In genomic region chr1:236341298-236341697, GRCh38 we compare ENCODE assay signal across 17 cellular contexts. TPM values are rescaled to one million over a fixed set of nuclear protein-coding genes. Genes with fewer than 3 reads are reported as not detected.
DNase-seq lines count a peak whose midpoint lies in the region; ATAC-seq, FAIRE-seq and TF ChIP-seq lines count a peak whose summit lies in the region.
"Had no signal": no experiment of that assay in that cellular context is flagged by ENCODE, and none has a peak within 500 bp of the region (broad histone marks: within the 10 kb centered on the region; RNA-seq: fewer than 3 reads in every experiment).

No MANE protein-coding gene starts in this region.

- H3K4me1 ChIP-seq in Panc1 (ENCODE audit: control insufficient read depth, insufficient read depth, low read length): peaks cover 18% of the 10 kb centered on the region
- peaks cover 0 to 6% of the 10 kb centered on the region in 2 experiments; a peak in 3 of 5 replicates for H3K4me1 ChIP-seq in K562 (replicated peaks in 1 of 2; ENCODE audit: control insufficient read depth in 2 of 2, insufficient read depth in 2 of 2, low read length in 2 of 2)

- no peak for FAIRE-seq in K562 (lab: Jason Lieb, UNC)
- FAIRE-seq: A204.1, H54 had no signal

- no peaks in the 10 kb centered on the region for H3K79me2 ChIP-seq in K562 (ENCODE audit: control insufficient read depth, insufficient read depth, low read length)

- DNase-seq in Panc1 (ENCODE audit: low read depth, low spot score) (no peak), K562 (ENCODE audit: extremely low read depth in 1 of 4, low spot score in 3 of 4) (no peak), epithelial cell of esophagus (ENCODE audit: low read depth) (peak; percentile 5), Right ventricle myocardium inferior (ENCODE audit: missing footprints) (no peak), COR-L47 (lab: John Stamatoyannopoulos, UW) (no peak)
- DNase-seq: ACHN; CD4-positive, alpha-beta T cell; DMS153; DMS79; GF-D8; HCEC 1CT had no signal

- no peak overlapping the region for H3K4me3 ChIP-seq in Panc1 (ENCODE audit: low read depth in 2 of 2, low read length in 2 of 2)
- no peak overlapping the region for H3K4me3 ChIP-seq in K562
- H3K4me3 ChIP-seq in epithelial cell of esophagus (ENCODE audit: low read length): no peak overlapping the region
- H3K4me3 ChIP-seq: GM23338 had no signal

- CTCF ChIA-PET in Panc1 (lab: Charles Lee): no interaction called here
- CTCF ChIA-PET in K562 (lab: Yijun Ruan, JAX; ENCODE audit: low intra/inter-chr PET ratio): interaction anchor here (0.6 kb wide), 1 partner anchor 92 kb away, joined by 3 read pairs; no protein-coding TSS in a partner anchor

- BruUV-seq in Panc1 (replicated peaks; lab: Mats Ljungman, UMichigan): no TSS peak
- BruUV-seq in K562 (replicated peaks; lab: Mats Ljungman, UMichigan): no TSS peak

- intact Hi-C loops in Panc1 (cut with micrococcal nuclease; ENCODE audit: unreplicated experiment) (no loop called here), K562 (cut with micrococcal nuclease) (no loop called here), Right ventricle myocardium inferior (cut with DNase I) (no loop called here)

- in situ Hi-C loops in Panc1 (cut with HindIII; ENCODE audit: low pct_unique_long_range_greater_than_20kb, low sequenced_read_pairs) (loop anchor here (10.0 kb wide), 1 partner anchor 144 kb away; no protein-coding TSS in a partner anchor), K562 (cut with MboI) (no loop called here)

- no peak for TF ChIP-seq RAD21 in K562 (CRISPR knock-in tag; conservative IDR thresholded peaks at IDR 0.05 in 1 of 2, IDR thresholded peaks at IDR 0.05 in 1 of 2)

- H2AFZ ChIP-seq in K562 (ENCODE audit: low read depth, low read length): no peak overlapping the region

- POLR2A ChIA-PET in Panc1 (lab: Charles Lee): no interaction called here
- POLR2A ChIA-PET in K562 (lab: Yijun Ruan, JAX): interaction anchor here (0.7 to 2.2 kb wide), 4 partner anchors 9 to 194 kb away, joined by 3 to 5 read pairs (median 3); partner anchors contain the start of gene ERO1B

- H3K9me3 ChIP-seq in Panc1 (ENCODE audit: control insufficient read depth, insufficient read depth, low read depth, low read length) (no peaks in the 10 kb centered on the region), K562 (replicated peaks; ENCODE audit: control insufficient read depth, insufficient read depth, low read depth, low read length) (no peaks in the 10 kb centered on the region)

- TF ChIP-seq CTCF in Panc1 (IDR thresholded peaks at IDR 0.05) (no peak), K562 (IDR thresholded peaks at IDR 0.05 in 2 of 3, conservative IDR thresholded peaks at IDR 0.05 in 1 of 3; ENCODE audit: insufficient read depth in 2 of 3, low read depth in 1 of 3, low read length in 3 of 3) (no peak), epithelial cell of esophagus (IDR thresholded peaks at IDR 0.05; ENCODE audit: insufficient read depth, low read depth, low read length, missing control alignments) (no peak)

- TF ChIP-seq EP300 in K562 (IDR thresholded peaks at IDR 0.05; ENCODE audit: low read length): no peak

- H4K20me1 ChIP-seq in K562 (replicated peaks; ENCODE audit: control insufficient read depth, insufficient read depth, low read length): no peaks in the 10 kb centered on the region

- no peak overlapping the region for H3K9ac ChIP-seq in K562 (ENCODE audit: insufficient read depth in 1 of 2, low read depth in 2 of 2, low read length in 2 of 2)

- no peaks in the 10 kb centered on the region for H3K9me1 ChIP-seq in K562 (ENCODE audit: control insufficient read depth, insufficient read depth, low read length)

- 77% methylated on average over 4 of the region's 4 CpGs for WGBS in K562 (ENCODE audit: insufficient coverage, low coverage, missing lambda C conversion rate)

- no peaks in the 10 kb centered on the region for H3K27me3 ChIP-seq in Panc1 (ENCODE audit: control insufficient read depth, insufficient read depth, low read length)
- no peaks in the 10 kb centered on the region for H3K27me3 ChIP-seq in K562 (ENCODE audit: control insufficient read depth in 2 of 2, insufficient read depth in 2 of 2, low read length in 2 of 2)

- ATAC-seq in Panc1: no peak
- ATAC-seq in K562: no peak
- ATAC-seq in Right ventricle myocardium inferior: no peak
- no peak for ATAC-seq in GM21723 (IDR thresholded peaks at IDR 0.05; ENCODE audit: unreplicated experiment)
- ATAC-seq: GM23338 had no signal

- H3K36me3 ChIP-seq in Panc1 (ENCODE audit: control insufficient read depth, insufficient read depth, low read length): no peaks in the 10 kb centered on the region
- no peaks in the 10 kb centered on the region for H3K36me3 ChIP-seq in K562 (ENCODE audit: control insufficient read depth, insufficient read depth, low read length)

- peak overlapping the region; percentile 67; the same call in 1 of the 2 replicates for H3K27ac ChIP-seq in Panc1 (ENCODE audit: low read length)
- H3K27ac ChIP-seq in K562 (ENCODE audit: extremely low read depth, low read depth, low read length): no peak overlapping the region

- no peak for TF ChIP-seq POLR2A in K562 (conservative IDR thresholded peaks at IDR 0.05)

- H3K4me2 ChIP-seq in K562 (ENCODE audit: insufficient read depth, low read length): no peak overlapping the region
- H3K4me2 ChIP-seq: GM23338 had no signal

TF ChIP-seq in K562, 482 proteins besides CTCF, POLR2A, EP300 and RAD21:
- no peak for TF ChIP-seq SP1 (CRISPR knock-in tag; IDR thresholded peaks at IDR 0.05)
- peak; percentile 56; the same call in 1 of the 2 replicates for TF ChIP-seq NFE2 (IDR thresholded peaks at IDR 0.05; ENCODE audit: low read depth)
- 0 out of 2 replicates have a peak, but pooled peaks have one; percentile 21 for TF ChIP-seq ZNF316 (IDR thresholded peaks at IDR 0.05)

RNA-seq across cellular contexts. Expression of gene EDARADD, which starts 52.8 kb away (rescaled TPM):
- total RNA-seq in Panc1 (2021; ENCODE audit: unreplicated experiment): 35.4 TPM
- polyA plus RNA-seq in Panc1 (2012; ENCODE audit: insufficient read length): 30.5 TPM
- total RNA-seq in K562 (2011; cell fraction: chromatin; rRNA removed; ENCODE audit: low replicate concordance): 1.1 and 4.5 TPM in 2 replicates
- total RNA-seq in K562 (2011; cell fraction: nucleolus; rRNA removed): 1.5 and 4.3 TPM in 2 replicates
- total RNA-seq in K562 (2011; cell fraction: nucleoplasm; rRNA removed): 3.6 and 4.0 TPM in 2 replicates
- 20.6 and 23.1 TPM in 2 replicates for total RNA-seq in K562 (2014; rRNA removed)
- 20.4 and 21.6 TPM in 2 replicates for total RNA-seq in K562 (2014; rRNA removed; fragmentation: Illumina TruSeq; extraction: Trizol)
- total RNA-seq in K562 (2015; rRNA removed; fragmentation: Illumina TruSeq; extraction: Trizol): 29.3 and 32.2 TPM in 2 replicates
- total RNA-seq in K562 (2021): 21.1 and 22.5 TPM in 2 replicates
- polyA plus RNA-seq in K562 (2011; rRNA removed): 0.46 and 0.49 TPM in 2 replicates
- 0.25 and 0.43 TPM in 2 replicates for polyA plus RNA-seq in K562 (2011; cell fraction: cytosol; rRNA removed)
- 0.14 and 0.31 TPM in 2 replicates for polyA plus RNA-seq in K562 (2011; cell fraction: nucleus; rRNA removed)
- polyA plus RNA-seq in K562 (2012): 20.5 and 30.0 TPM in 2 replicates
- 31.1 and 32.4 TPM in 2 replicates for polyA plus RNA-seq in K562 (2014; fragmentation: Illumina TruSeq; extraction: Trizol)
- 1 to 10 TPM; 5.2 to 8.5 TPM for polyA plus RNA-seq in K562 (2014; fragmentation: Nextera tagmentation; extraction: Ambion mirVana)
- polyA plus RNA-seq in K562 (2014; rRNA removed): 17.8 and 21.5 TPM in 2 replicates
- polyA minus RNA-seq in K562 (2011; rRNA and poly(A)+ RNA removed): 0.56 and 0.72 TPM in 2 replicates
- polyA minus RNA-seq in K562 (2011; cell fraction: cytosol; rRNA and poly(A)+ RNA removed): 0.64 TPM in 1 of 2 replicates, not detected in the other
- polyA minus RNA-seq in K562 (2011; cell fraction: nucleus; rRNA and poly(A)+ RNA removed): 0.40 and 1.3 TPM in 2 replicates
- total RNA-seq in Right ventricle myocardium inferior: 1.6 TPM
- total RNA-seq: HT-29 had no signal
- polyA plus RNA-seq: BJ had no signal

RNA-seq across cellular contexts. Expression of gene ERO1B, which starts 59.5 kb away (rescaled TPM):
- total RNA-seq in Panc1 (2021; ENCODE audit: unreplicated experiment): 19.9 TPM
- 9.7 TPM for polyA plus RNA-seq in Panc1 (2012; ENCODE audit: insufficient read length)
- 2.2 and 8.7 TPM in 2 replicates for total RNA-seq in K562 (2011; cell fraction: chromatin; rRNA removed; ENCODE audit: low replicate concordance)
- total RNA-seq in K562 (2011; cell fraction: nucleolus; rRNA removed): 1.2 and 2.6 TPM in 2 replicates
- total RNA-seq in K562 (2011; cell fraction: nucleoplasm; rRNA removed): 4.0 and 4.7 TPM in 2 replicates
- 3.0 and 3.3 TPM in 2 replicates for total RNA-seq in K562 (2014; rRNA removed)
- total RNA-seq in K562 (2014; rRNA removed; fragmentation: Illumina TruSeq; extraction: Trizol): 6.4 and 6.9 TPM in 2 replicates
- 4.2 and 4.4 TPM in 2 replicates for total RNA-seq in K562 (2015; rRNA removed; fragmentation: Illumina TruSeq; extraction: Trizol)
- 5.3 and 6.2 TPM in 2 replicates for total RNA-seq in K562 (2021)
- 0.55 and 0.59 TPM in 2 replicates for polyA plus RNA-seq in K562 (2011; rRNA removed)
- 0.12 and 0.21 TPM in 2 replicates for polyA plus RNA-seq in K562 (2011; cell fraction: cytosol; rRNA removed)
- 0.37 and 0.62 TPM in 2 replicates for polyA plus RNA-seq in K562 (2011; cell fraction: nucleus; rRNA removed)
- 2.9 and 6.9 TPM in 2 replicates for polyA plus RNA-seq in K562 (2012)
- 6.1 and 6.3 TPM in 2 replicates for polyA plus RNA-seq in K562 (2014; fragmentation: Illumina TruSeq; extraction: Trizol)
- 1 to 10 TPM; 2.3 TPM for polyA plus RNA-seq in K562 (2014; fragmentation: Nextera tagmentation; extraction: Ambion mirVana)
- 5.0 and 6.4 TPM in 2 replicates for polyA plus RNA-seq in K562 (2014; rRNA removed)
- 0.67 and 1.2 TPM in 2 replicates for polyA minus RNA-seq in K562 (2011; rRNA and poly(A)+ RNA removed)
- polyA minus RNA-seq in K562 (2011; cell fraction: cytosol; rRNA and poly(A)+ RNA removed): 0.36 and 1.0 TPM in 2 replicates
- polyA minus RNA-seq in K562 (2011; cell fraction: nucleus; rRNA and poly(A)+ RNA removed): 0.54 and 0.89 TPM in 2 replicates
- total RNA-seq in Right ventricle myocardium inferior: 7.2 TPM
- total RNA-seq: HT-29 had no signal
